Comparison of ENCODE assay signal across 16 cellular contexts in genomic region chrX:20382082-20382481, GRCh38.
"Had no signal": no experiment of that assay in that cellular context is flagged by ENCODE, and none has a peak within 500 bp of the region (broad histone marks: within the 10 kb centered on the region; RNA-seq: fewer than 3 reads in every experiment).

No MANE protein-coding gene starts in this region.

- H3K27ac Mint-ChIP-seq: effector memory CD8-positive, alpha-beta T cell had no signal

- H3K27me3 Mint-ChIP-seq: effector memory CD8-positive, alpha-beta T cell had no signal

- H3K9me3 Mint-ChIP-seq: effector memory CD8-positive, alpha-beta T cell; immature natural killer cell had no signal

- H3K4me3 ChIP-seq: ascending aorta, prostate gland, smooth muscle cell, stomach, testis, upper lobe of left lung had no signal

- H3K36me3 Mint-ChIP-seq: immature natural killer cell had no signal

- DNase-seq: activated gamma-delta T cell treated with Interleukin-2 at 50 U/mL for 16 hours; activated T-cell treated with anti-CD3 and anti-CD28 coated beads, Interleukin-2, amount 50 U/mL, for 1 hour; dermis blood vessel endothelial cell; effector memory CD8-positive, alpha-beta T cell; immature natural killer cell; mesendoderm; right cardiac atrium; stimulated activated CD4-positive, alpha-beta T cell treated with anti-CD3 and anti-CD28 coated beads, Interleukin-4, amount 100 ng/mL, for 4 hours; stimulated activated CD8-positive, alpha-beta memory T cell treated with anti-CD3 and anti-CD28 coated beads, Interleukin-4, amount 100 ng/mL, for 48 hours; stomach; T-helper 9 cell; testis; upper lobe of left lung had no signal

- H3K4me3 Mint-ChIP-seq: immature natural killer cell had no signal

- H3K4me1 Mint-ChIP-seq: immature natural killer cell had no signal
